ENCODE assay signal across 20 cellular contexts in the genomic region with DNA sequence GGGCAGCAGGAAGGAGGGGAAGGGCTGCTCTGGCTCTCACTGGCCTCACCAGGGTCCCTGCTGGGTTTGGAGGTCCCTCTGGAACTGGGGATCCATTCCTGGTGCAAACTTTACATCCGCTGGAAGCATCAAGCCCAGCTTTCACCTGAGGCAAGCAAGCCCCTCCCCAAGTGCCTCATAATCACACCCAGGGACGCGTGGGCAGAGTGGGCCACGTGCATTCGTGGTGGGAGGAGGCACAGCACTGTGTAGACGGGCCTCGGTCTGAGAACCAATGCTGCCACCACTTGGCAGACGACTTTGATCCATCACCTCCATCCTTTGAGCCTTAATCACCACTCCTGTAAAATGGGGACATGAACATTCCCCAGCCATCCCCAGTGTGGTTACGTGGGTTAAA.
DNase-seq lines count a peak whose midpoint lies in the region; ATAC-seq and TF ChIP-seq lines count a peak whose summit lies in the region.
"Had no signal": no experiment of that assay in that cellular context is flagged by ENCODE, and none has a peak within 500 bp of the region (broad histone marks: within the 10 kb centered on the region; RNA-seq: fewer than 3 reads in every experiment).

No MANE protein-coding gene starts in this region.

- H3K4me3 ChIP-seq in HEK293 (ENCODE audit: low read depth, low read length) (no peak overlapping the region), RWPE2 (ENCODE audit: severe bottlenecking) (no peak overlapping the region), sigmoid colon (no peak overlapping the region)
- H3K4me3 ChIP-seq: BLaER1 treated with 17β-estradiol and CSF1 and Interleukin-3, amounts not matched to agents 10 nM and 100 nM; GM12878 had no signal

- TF ChIP-seq EP300 in sigmoid colon (IDR thresholded peaks at IDR 0.05), result no peak

- H3K36me3 ChIP-seq in HEK293 (ENCODE audit: control insufficient read depth in 2 of 2, insufficient read depth in 1 of 2, low read length in 2 of 2), result no peaks in the 10 kb centered on the region
- H3K36me3 ChIP-seq in RWPE2 (ENCODE audit: low read depth), result no peaks in the 10 kb centered on the region; the same call in 1 of the 2 replicates
- H3K36me3 ChIP-seq in sigmoid colon, result no peaks in the 10 kb centered on the region
- H3K36me3 ChIP-seq: BLaER1 treated with 17β-estradiol and CSF1 and Interleukin-3, amounts not matched to agents 10 nM and 100 nM had no signal

- H3K27me3 ChIP-seq in RWPE2 (ENCODE audit: insufficient read depth, poor library complexity, severe bottlenecking), result no peaks in the 10 kb centered on the region
- no peaks in the 10 kb centered on the region for H3K27me3 ChIP-seq in sigmoid colon
- H3K27me3 ChIP-seq: BLaER1 treated with 17β-estradiol and CSF1 and Interleukin-3, amounts not matched to agents 10 nM and 100 nM had no signal

- POLR2A ChIA-PET in HEK293 (lab: Yijun Ruan, JAX), result no interaction called here

- CTCF ChIA-PET in HEK293 (lab: Yijun Ruan, JAX), result interaction anchor here (0.6 kb wide), 1 partner anchor 1741 kb away, joined by 3 read pairs; no protein-coding TSS in a partner anchor

- 95 to 96% methylated on average over 9 of the region's 9 CpGs for WGBS in sigmoid colon, 2 donors

- TF ChIP-seq POLR2A in sigmoid colon (IDR thresholded peaks at IDR 0.05), result no peak

- H3K27ac ChIP-seq in HEK293 (ENCODE audit: extremely low read depth, low read depth, low read length) (no peak overlapping the region), RWPE2 (ENCODE audit: poor library complexity, severe bottlenecking) (no peak overlapping the region), sigmoid colon (no peak overlapping the region)
- H3K27ac ChIP-seq: BLaER1 treated with 17β-estradiol and CSF1 and Interleukin-3, amounts not matched to agents 10 nM and 100 nM; HL-60 had no signal

- DNase-seq in RWPE2 (ENCODE audit: low spot score), result peak; percentile 26
- peak; percentile 20 for DNase-seq in islet precursor cell
- DNase-seq in sigmoid colon, result peak; percentile 29
- no peak for DNase-seq in GM20000 (ENCODE audit: low spot score)
- DNase-seq: CD4-positive, CD25-positive, alpha-beta regulatory T cell; CD8-positive, alpha-beta memory T cell; COR-L47; DMS 273 treated with DMSO at 0.1 percent for 48 hours; DMS53; DND-41; EL; GOT3; H7 had no signal

- intact Hi-C loops in sigmoid colon (cut with DNase I), result no loop called here

- H3K9me3 ChIP-seq in HEK293 (ENCODE audit: control insufficient read depth, insufficient read depth, low read depth, low read length) (no peaks in the 10 kb centered on the region), RWPE2 (ENCODE audit: severe bottlenecking) (no peaks in the 10 kb centered on the region), sigmoid colon (no peaks in the 10 kb centered on the region)
- H3K9me3 ChIP-seq: BLaER1 treated with 17β-estradiol and CSF1 and Interleukin-3, amounts not matched to agents 10 nM and 100 nM had no signal

- no peak for ATAC-seq in RWPE2 (ENCODE audit: low read depth)
- ATAC-seq in HG02610 (IDR thresholded peaks at IDR 0.05; ENCODE audit: unreplicated experiment), result no peak
- ATAC-seq in HG03039 (IDR thresholded peaks at IDR 0.05; ENCODE audit: unreplicated experiment), result no peak
- ATAC-seq: GM12878, HCT116 had no signal

- no peak for TF ChIP-seq CTCF in HEK293 (tag by site-specific recombination; IDR thresholded peaks at IDR 0.05)
- no peak for TF ChIP-seq CTCF in RWPE2 (IDR thresholded peaks at IDR 0.05; ENCODE audit: poor library complexity, severe bottlenecking)
- TF ChIP-seq CTCF in sigmoid colon (IDR thresholded peaks at IDR 0.05), result no peak
- TF ChIP-seq CTCF in GM20000 (IDR thresholded peaks at IDR 0.05; ENCODE audit: extremely low read depth, missing control alignments), result no peak

- H3K4me1 ChIP-seq in HEK293 (ENCODE audit: control insufficient read depth, insufficient read depth, low read length) (no peaks in the 10 kb centered on the region), RWPE2 (ENCODE audit: insufficient read depth, poor library complexity, severe bottlenecking) (peaks cover 5% of the 10 kb centered on the region), sigmoid colon (no peaks in the 10 kb centered on the region)

TF ChIP-seq in HEK293, 187 proteins besides CTCF, POLR2A, EP300 and RAD21:
- 0 out of 2 replicates have a peak, but pooled peaks have one; percentile 18 for TF ChIP-seq EGR2 (tag by site-specific recombination; IDR thresholded peaks at IDR 0.05; ENCODE audit: low read depth)
- TF ChIP-seq ZNF610 (tag by site-specific recombination; IDR thresholded peaks at IDR 0.05; ENCODE audit: borderline replicate concordance), result no peak
- TF ChIP-seq FEZF1 (tag by site-specific recombination; IDR thresholded peaks at IDR 0.05), result no peak
- TF ChIP-seq REPIN1 (tag by site-specific recombination; IDR thresholded peaks at IDR 0.05; ENCODE audit: low read depth), result no peak
- no peak for TF ChIP-seq KLF7 (tag by site-specific recombination; IDR thresholded peaks at IDR 0.05; ENCODE audit: borderline replicate concordance)
- no peak for TF ChIP-seq ZNF350 (tag by site-specific recombination; IDR thresholded peaks at IDR 0.05)
- no peak for TF ChIP-seq ZNF24 (tag by site-specific recombination; IDR thresholded peaks at IDR 0.05)
- TF ChIP-seq, protein P1, sequence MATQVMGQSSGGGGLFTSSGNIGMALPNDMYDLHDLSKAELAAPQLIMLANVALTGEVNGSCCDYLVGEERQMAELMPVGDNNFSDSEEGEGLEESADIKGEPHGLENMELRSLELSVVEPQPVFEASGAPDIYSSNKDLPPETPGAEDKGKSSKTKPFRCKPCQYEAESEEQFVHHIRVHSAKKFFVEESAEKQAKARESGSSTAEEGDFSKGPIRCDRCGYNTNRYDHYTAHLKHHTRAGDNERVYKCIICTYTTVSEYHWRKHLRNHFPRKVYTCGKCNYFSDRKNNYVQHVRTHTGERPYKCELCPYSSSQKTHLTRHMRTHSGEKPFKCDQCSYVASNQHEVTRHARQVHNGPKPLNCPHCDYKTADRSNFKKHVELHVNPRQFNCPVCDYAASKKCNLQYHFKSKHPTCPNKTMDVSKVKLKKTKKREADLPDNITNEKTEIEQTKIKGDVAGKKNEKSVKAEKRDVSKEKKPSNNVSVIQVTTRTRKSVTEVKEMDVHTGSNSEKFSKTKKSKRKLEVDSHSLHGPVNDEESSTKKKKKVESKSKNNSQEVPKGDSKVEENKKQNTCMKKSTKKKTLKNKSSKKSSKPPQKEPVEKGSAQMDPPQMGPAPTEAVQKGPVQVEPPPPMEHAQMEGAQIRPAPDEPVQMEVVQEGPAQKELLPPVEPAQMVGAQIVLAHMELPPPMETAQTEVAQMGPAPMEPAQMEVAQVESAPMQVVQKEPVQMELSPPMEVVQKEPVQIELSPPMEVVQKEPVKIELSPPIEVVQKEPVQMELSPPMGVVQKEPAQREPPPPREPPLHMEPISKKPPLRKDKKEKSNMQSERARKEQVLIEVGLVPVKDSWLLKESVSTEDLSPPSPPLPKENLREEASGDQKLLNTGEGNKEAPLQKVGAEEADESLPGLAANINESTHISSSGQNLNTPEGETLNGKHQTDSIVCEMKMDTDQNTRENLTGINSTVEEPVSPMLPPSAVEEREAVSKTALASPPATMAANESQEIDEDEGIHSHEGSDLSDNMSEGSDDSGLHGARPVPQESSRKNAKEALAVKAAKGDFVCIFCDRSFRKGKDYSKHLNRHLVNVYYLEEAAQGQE (tag by site-specific recombination; IDR thresholded peaks at IDR 0.05), result no peak
- TF ChIP-seq ZNF747 (tag by site-specific recombination; IDR thresholded peaks at IDR 0.05), result no peak
- no peak for TF ChIP-seq IKZF3 (tag by site-specific recombination; IDR thresholded peaks at IDR 0.05)
- TF ChIP-seq, protein P2, sequence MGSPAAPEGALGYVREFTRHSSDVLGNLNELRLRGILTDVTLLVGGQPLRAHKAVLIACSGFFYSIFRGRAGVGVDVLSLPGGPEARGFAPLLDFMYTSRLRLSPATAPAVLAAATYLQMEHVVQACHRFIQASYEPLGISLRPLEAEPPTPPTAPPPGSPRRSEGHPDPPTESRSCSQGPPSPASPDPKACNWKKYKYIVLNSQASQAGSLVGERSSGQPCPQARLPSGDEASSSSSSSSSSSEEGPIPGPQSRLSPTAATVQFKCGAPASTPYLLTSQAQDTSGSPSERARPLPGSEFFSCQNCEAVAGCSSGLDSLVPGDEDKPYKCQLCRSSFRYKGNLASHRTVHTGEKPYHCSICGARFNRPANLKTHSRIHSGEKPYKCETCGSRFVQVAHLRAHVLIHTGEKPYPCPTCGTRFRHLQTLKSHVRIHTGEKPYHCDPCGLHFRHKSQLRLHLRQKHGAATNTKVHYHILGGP (tag by site-specific recombination; IDR thresholded peaks at IDR 0.05), result no peak
- no peak for TF ChIP-seq SP3 (tag by site-specific recombination; IDR thresholded peaks at IDR 0.05)
- no peak for TF ChIP-seq MZF1 (tag by site-specific recombination; IDR thresholded peaks at IDR 0.05; ENCODE audit: borderline replicate concordance)
- 0 out of 2 replicates have a peak, but pooled peaks have one; percentile 11 for TF ChIP-seq ZFHX2 (tag by site-specific recombination; conservative IDR thresholded peaks at IDR 0.05)
- TF ChIP-seq ZNF837 (tag by site-specific recombination; IDR thresholded peaks at IDR 0.05), result no peak
- TF ChIP-seq ZNF529 (tag by site-specific recombination; IDR thresholded peaks at IDR 0.05; ENCODE audit: insufficient replicate concordance), result no peak
